8 cellular contexts compared by ENCODE assay signal in genomic region chr18:77127769-77128671, GRCh38. TPM values are rescaled to one million over a fixed set of nuclear protein-coding genes. Genes with fewer than 3 reads are reported as not detected.
A peak's percentile ranks its signal among the peaks of the same experiment; 100 is the strongest.
DNase-seq lines count a peak whose midpoint lies in the region; ATAC-seq and TF ChIP-seq lines count a peak whose summit lies in the region.

No MANE protein-coding gene starts in this region.

- peaks cover 57% of the 10 kb centered on the region for H3K36me3 Mint-ChIP-seq in activated naive CD8-positive, alpha-beta T cell treated with anti-CD3 and anti-CD28 coated beads for 36 hours

- no peaks in the 10 kb centered on the region for H3K36me3 ChIP-seq in stomach

- peaks cover 5 to 85% (median 59%) of the 10 kb centered on the region in 4 donors for H3K4me1 ChIP-seq in stomach

- no peak for TF ChIP-seq CTCF in stomach (IDR thresholded peaks at IDR 0.05)

- WGBS in stomach, 5 donors = 29 to 44% (median 34%) methylated on average over 11 of the region's 11 CpGs

- no peak for TF ChIP-seq POLR2A in stomach (IDR thresholded peaks at IDR 0.05)

- DNase-seq in stimulated activated CD4-positive, alpha-beta T cell treated with anti-CD3 and anti-CD28 coated beads, Interleukin-15, amount 100 ng/mL, for 24 hours = peak; percentile 43
- no peak for DNase-seq in stimulated activated CD4-positive, alpha-beta T cell treated with anti-CD3 and anti-CD28 coated beads, Interleukin-4, amount 100 ng/mL, for 1 hour
- DNase-seq in NCI-H69 (lab: John Stamatoyannopoulos, UW) = peak; percentile 91
- DNase-seq in activated naive CD8-positive, alpha-beta T cell treated with anti-CD3 and anti-CD28 coated beads for 36 hours = no peak
- DNase-seq in iris pigment epithelial cell (ENCODE audit: low read depth) = peak; percentile 94
- no peak for DNase-seq in stomach
- DNase-seq in NCI-H1436 treated with DMSO at 0.1 percent for 48 hours (lab: John Stamatoyannopoulos, UW) = no peak

- peaks cover 64% of the 10 kb centered on the region for H3K4me1 Mint-ChIP-seq in activated naive CD8-positive, alpha-beta T cell treated with anti-CD3 and anti-CD28 coated beads for 36 hours

- H3K9me3 Mint-ChIP-seq in activated naive CD8-positive, alpha-beta T cell treated with anti-CD3 and anti-CD28 coated beads for 36 hours = no peaks in the 10 kb centered on the region

- no peak overlapping the region for H3K4me3 ChIP-seq in stomach

- no peaks in the 10 kb centered on the region for H3K27me3 ChIP-seq in stomach

- peak; percentile 36 for ATAC-seq in HG02981 (IDR thresholded peaks at IDR 0.05; ENCODE audit: unreplicated experiment)

- intact Hi-C loops in stomach (cut with DNase I; ENCODE audit: low total_unique reads) = no loop called here

- peak overlapping the region; percentile 54 for H3K4me3 Mint-ChIP-seq in activated naive CD8-positive, alpha-beta T cell treated with anti-CD3 and anti-CD28 coated beads for 36 hours

- peak overlapping the region; percentile 58 to 96 (median 78) for H3K27ac ChIP-seq in stomach

- H3K27me3 Mint-ChIP-seq in activated naive CD8-positive, alpha-beta T cell treated with anti-CD3 and anti-CD28 coated beads for 36 hours = no peaks in the 10 kb centered on the region

- H3K9me3 ChIP-seq in stomach = no peaks in the 10 kb centered on the region

- H3K27ac Mint-ChIP-seq in activated naive CD8-positive, alpha-beta T cell treated with anti-CD3 and anti-CD28 coated beads for 36 hours = peak overlapping the region; percentile 60

- no peak for TF ChIP-seq EP300 in stomach (IDR thresholded peaks at IDR 0.05)

RNA-seq across cellular contexts. Expression of gene MBP, which starts 4.6 kb away (rescaled TPM):
- 10 to 100 TPM; 41.2 to 45.9 TPM for total RNA-seq in activated naive CD8-positive, alpha-beta T cell treated with anti-CD3 and anti-CD28 coated beads for 36 hours
- 100 to 1,000 TPM in 1 of 5 donors, 10 to 100 TPM in 4; 30.4 to 407 (median 43.8) TPM for total RNA-seq in stomach
- polyA plus RNA-seq in stomach = 10 to 100 TPM in 1 of 3 donors, 1 to 10 TPM in 2; 7.9 to 16.8 (median 8.1) TPM

Comparison
In these comparisons a context has a peak if more than half of its experiments do, and no peak if none do; other contexts are left out.
1. DNase-seq: peak in stimulated activated CD4-positive, alpha-beta T cell treated with anti-CD3 and anti-CD28 coated beads, Interleukin-15, amount 100 ng/mL, for 24 hours (single experiment), NCI-H69 (single experiment) and iris pigment epithelial cell (single experiment); none in stimulated activated CD4-positive, alpha-beta T cell treated with anti-CD3 and anti-CD28 coated beads, Interleukin-4, amount 100 ng/mL, for 1 hour (single experiment), activated naive CD8-positive, alpha-beta T cell treated with anti-CD3 and anti-CD28 coated beads for 36 hours (single experiment), stomach (single experiment) and NCI-H1436 treated with DMSO at 0.1 percent for 48 hours (single experiment).